Comparison of ENCODE assay signal across 8 cellular contexts in genomic region chrX:40104649-40105015, GRCh38. TPM values are rescaled to one million over a fixed set of nuclear protein-coding genes. Genes with fewer than 3 reads are reported as not detected.
DNase-seq lines count a peak whose midpoint lies in the region; ATAC-seq and TF ChIP-seq lines count a peak whose summit lies in the region.

No MANE protein-coding gene starts in this region.

- no peak for ATAC-seq in HG03439 (IDR thresholded peaks at IDR 0.05; ENCODE audit: unreplicated experiment)

- no peaks in the 10 kb centered on the region for H3K9me2 ChIP-seq in PC-9 (ENCODE audit: insufficient read depth)

- H3K27me3 ChIP-seq in PC-9 (ENCODE audit: insufficient read depth, low read depth), result no peaks in the 10 kb centered on the region
- H3K27me3 ChIP-seq in ectodermal cell (ENCODE audit: control insufficient read depth, insufficient read depth, low read length, poor library complexity, severe bottlenecking), result peaks cover 71% of the 10 kb centered on the region

- H3K79me2 ChIP-seq in PC-9 (ENCODE audit: low read depth), result peaks cover 13% of the 10 kb centered on the region; the same call in 1 of the 2 replicates

- H3K36me3 ChIP-seq in PC-9 (ENCODE audit: low read depth), result no peaks in the 10 kb centered on the region
- no peaks in the 10 kb centered on the region for H3K36me3 ChIP-seq in ectodermal cell (ENCODE audit: control insufficient read depth, insufficient read depth, low read length)

- DNase-seq in COLO668 (lab: John Stamatoyannopoulos, UW; ENCODE audit: unreplicated experiment), result peak; percentile 57
- DNase-seq in GM20000 (ENCODE audit: low spot score), result peak; percentile 68
- no peak for DNase-seq in PC-9
- peak; percentile 78 for DNase-seq in myocyte (ENCODE audit: low read depth)
- DNase-seq in NCI-H2029 (lab: John Stamatoyannopoulos, UW), result no peak
- DNase-seq in HPDE6-E6E7 (ENCODE audit: extremely low spot score), result no peak

- H3K4me3 ChIP-seq in PC-9, result peak overlapping the region; percentile 47; the same call in 1 of the 2 replicates
- peak overlapping the region; percentile 35 for H3K4me3 ChIP-seq in ectodermal cell (ENCODE audit: insufficient read depth, low read depth, low read length)

- H4K20me1 ChIP-seq in PC-9 (ENCODE audit: insufficient read depth), result no peaks in the 10 kb centered on the region

- H3K4me1 ChIP-seq in PC-9 (replicated peaks; ENCODE audit: insufficient read depth) (peaks cover 8% of the 10 kb centered on the region; the same call in 1 of the 2 replicates), ectodermal cell (ENCODE audit: control insufficient read depth, insufficient read depth, low read length) (peaks cover 29% of the 10 kb centered on the region)

- no peak overlapping the region for H3K27ac ChIP-seq in PC-9
- H3K27ac ChIP-seq in ectodermal cell (ENCODE audit: insufficient read depth, low read depth, low read length, poor library complexity, severe bottlenecking), result no peak overlapping the region

- intact Hi-C loops in PC-9 (cut with micrococcal nuclease; ENCODE audit: unreplicated experiment), result loop anchor here (5.0 kb wide), 1 partner anchor 48 kb away; no protein-coding TSS in a partner anchor

- peak overlapping the region; percentile 61 for H3K4me2 ChIP-seq in PC-9

- no peaks in the 10 kb centered on the region for H3K9me3 ChIP-seq in PC-9 (ENCODE audit: insufficient read depth, low read depth)
- H3K9me3 ChIP-seq in ectodermal cell (ENCODE audit: control insufficient read depth, low read length), result no peaks in the 10 kb centered on the region

- CTCF ChIA-PET in PC-9 (lab: Charles Lee), result no interaction called here

- no TSS peak for BruUV-seq in PC-9 (replicated peaks; lab: Mats Ljungman, UMichigan)

- 0 to 1% methylated on average over 39 of the region's 39 CpGs for WGBS in ectodermal cell, 2 experiments

- H3F3A ChIP-seq in PC-9 (ENCODE audit: insufficient read depth, low read depth), result no peaks in the 10 kb centered on the region

- POLR2A ChIA-PET in PC-9 (lab: Charles Lee; ENCODE audit: unreplicated experiment), result interaction anchor here (0.6 to 0.7 kb wide), 2 partner anchors 49 to 54 kb away, joined by 3 to 4 read pairs; no protein-coding TSS in a partner anchor

- no peak overlapping the region for H2AFZ ChIP-seq in PC-9

- TF ChIP-seq CTCF in GM20000 (IDR thresholded peaks at IDR 0.05; ENCODE audit: extremely low read depth, missing control alignments), result no peak
- no peak for TF ChIP-seq CTCF in PC-9 (conservative IDR thresholded peaks at IDR 0.05)

RNA-seq across cellular contexts. Expression of gene BCOR, which starts 6.9 kb away (rescaled TPM):
- total RNA-seq in PC-9 (2021) (0.68 and 1.5 TPM in 2 replicates), myocyte (13.9 and 14.6 TPM in 2 replicates)
- polyA plus RNA-seq in ectodermal cell (2013, experiment 1 of 4), result 18.1 TPM
- polyA plus RNA-seq in ectodermal cell (2013, experiment 2 of 4), result 23.8 TPM
- polyA plus RNA-seq in ectodermal cell (2013, experiment 3 of 4), result 16.4 TPM
- polyA plus RNA-seq in ectodermal cell (2013, experiment 4 of 4), result 14.5 TPM
- polyA plus RNA-seq in myocyte (2012), result 17.2 TPM

Comparison
In these comparisons a context has a peak if more than half of its experiments do, and no peak if none do; other contexts are left out.
1. DNase-seq: peak in COLO668 (single experiment), GM20000 (single experiment) and myocyte (single experiment); none in PC-9 (0 of 2), NCI-H2029 (single experiment) and HPDE6-E6E7 (single experiment).